ENCODE assay signal across 8 cellular contexts in the genomic region with DNA sequence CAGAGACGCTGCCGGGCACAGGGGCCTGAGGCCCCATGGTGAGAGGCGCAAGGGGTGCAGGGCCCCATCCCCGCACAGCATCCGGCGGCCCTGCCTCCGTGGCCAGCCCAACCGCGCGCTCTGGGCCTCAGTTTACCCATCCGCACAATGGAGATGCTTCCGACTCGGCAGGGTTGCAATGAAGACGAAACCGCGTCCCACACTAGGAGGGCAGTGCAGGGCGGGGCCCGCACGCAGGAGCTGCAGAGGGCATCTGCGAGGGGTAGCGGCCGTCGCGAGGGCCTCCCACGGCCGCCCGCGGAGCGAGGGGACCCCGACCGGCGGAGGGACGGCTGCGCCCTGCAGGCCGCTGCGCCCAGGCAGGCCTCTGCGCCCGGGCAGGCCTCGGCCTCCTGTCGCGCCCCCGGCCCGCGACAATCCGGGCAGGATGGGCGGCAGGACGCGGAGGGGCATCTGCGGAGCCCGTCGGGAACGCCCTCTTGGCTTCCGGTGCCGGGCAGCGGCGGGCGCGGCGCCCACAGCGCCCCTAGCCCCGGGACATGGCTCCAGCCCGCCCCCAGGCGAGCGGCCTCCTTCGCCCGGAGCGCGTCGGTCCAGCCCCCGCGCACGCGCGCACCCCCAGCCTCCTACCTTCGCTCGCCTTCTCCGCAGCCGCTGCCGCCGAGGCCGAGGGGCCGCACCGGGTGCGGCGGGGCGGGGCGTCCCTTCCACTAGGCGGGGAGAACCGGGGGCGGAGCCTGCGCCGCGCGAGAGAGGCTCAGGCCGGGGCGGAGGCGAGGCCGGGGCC. TPM values are rescaled to one million over a fixed set of nuclear protein-coding genes. Genes with fewer than 3 reads are reported as not detected.
DNase-seq lines count a peak whose midpoint lies in the region; ATAC-seq and TF ChIP-seq lines count a peak whose summit lies in the region.

No MANE protein-coding gene starts in this region.

- peak overlapping the region; percentile 100 for H3K4me2 ChIP-seq in parathyroid adenoma (ENCODE audit: low read length)

- H3K27ac ChIP-seq in parathyroid adenoma (peak overlapping the region; percentile 24), thyroid gland (peak overlapping the region; percentile 49 to 74 (median 68))

- no peak for TF ChIP-seq CTCF in parathyroid adenoma (IDR thresholded peaks at IDR 0.05)
- peak in 1 of 6 experiments; percentile 18 for TF ChIP-seq CTCF in thyroid gland (IDR thresholded peaks at IDR 0.05)

- H3K79me2 ChIP-seq in parathyroid adenoma, result no peaks in the 10 kb centered on the region

- 0% methylated on average over 19 of the region's 98 CpGs; no CpG with 5 or more reads in 1 of the 2 donors for WGBS in thyroid gland, 2 donors

- H3K36me3 ChIP-seq in parathyroid adenoma (ENCODE audit: control insufficient read depth, insufficient read depth, low read length) (no peaks in the 10 kb centered on the region), thyroid gland (no peaks in the 10 kb centered on the region)

- DNase-seq in NCI-H1105 treated with DMSO at 0.1 percent for 48 hours (lab: John Stamatoyannopoulos, UW), result peak; percentile 88
- peak; percentile 44 for DNase-seq in SKM-1 (lab: John Stamatoyannopoulos, UW; ENCODE audit: unreplicated experiment)
- DNase-seq in Right ventricle myocardium superior, result peak; percentile 95
- peak; percentile 90 to 92 for DNase-seq in thyroid gland

- intact Hi-C loops in Right ventricle myocardium superior (cut with DNase I) (no loop called here), thyroid gland (cut with DNase I) (loop anchor here (10.0 kb wide), 1 partner anchor 54 kb away; a partner anchor contains a TSS)

- TF ChIP-seq POLR2A in thyroid gland (IDR thresholded peaks at IDR 0.05), result peak in 1 of 2 donors; percentile 78

- no peaks in the 10 kb centered on the region for H3K27me3 Mint-ChIP-seq in activated naive CD8-positive, alpha-beta T cell

- H3K27ac Mint-ChIP-seq in activated naive CD8-positive, alpha-beta T cell, result no peak overlapping the region

- no peak overlapping the region for H3K9ac ChIP-seq in parathyroid adenoma

- no peaks in the 10 kb centered on the region for H3K36me3 Mint-ChIP-seq in activated naive CD8-positive, alpha-beta T cell

- ATAC-seq in HG02610 (IDR thresholded peaks at IDR 0.05; ENCODE audit: unreplicated experiment) (peak; percentile 85), Right ventricle myocardium superior (ENCODE audit: poor library complexity) (peak; percentile 98)

- no peaks in the 10 kb centered on the region for H3K27me3 ChIP-seq in parathyroid adenoma (ENCODE audit: control insufficient read depth, insufficient read depth, low read length)
- H3K27me3 ChIP-seq in thyroid gland, result no peaks in the 10 kb centered on the region

- H3K9me3 ChIP-seq in parathyroid adenoma (ENCODE audit: control insufficient read depth, low read length), result no peaks in the 10 kb centered on the region
- H3K9me3 ChIP-seq in thyroid gland, result no peaks in the 10 kb centered on the region

- peaks cover 19% of the 10 kb centered on the region for H3K4me1 Mint-ChIP-seq in activated naive CD8-positive, alpha-beta T cell (ENCODE audit: low read depth)

- peak overlapping the region; percentile 62 for H2AFZ ChIP-seq in parathyroid adenoma

- H3K4me1 ChIP-seq in parathyroid adenoma, result no peaks in the 10 kb centered on the region
- H3K4me1 ChIP-seq in thyroid gland, result peaks cover 3 to 5% of the 10 kb centered on the region in 2 donors

- no peaks in the 10 kb centered on the region for H3K9me3 Mint-ChIP-seq in activated naive CD8-positive, alpha-beta T cell (ENCODE audit: low read depth)

- H3K4me3 ChIP-seq in GM08714 (ENCODE audit: low read length) (peak overlapping the region; percentile 63), parathyroid adenoma (ENCODE audit: low read depth, low read length) (peak overlapping the region; percentile 83), thyroid gland (replicated peaks in 1 of 3) (peak overlapping the region; percentile 79 to 87 (median 81))

- peak overlapping the region; percentile 80 for H3K4me3 Mint-ChIP-seq in activated naive CD8-positive, alpha-beta T cell

RNA-seq across cellular contexts. Expression of a gene that starts 15.3 kb away (rescaled TPM):
- total RNA-seq in Right ventricle myocardium superior (9,391 TPM), thyroid gland (under 1 TPM; under 0.01 TPM)

RNA-seq across cellular contexts. Expression of a gene that starts 58.2 kb away (rescaled TPM):
- 14.6 TPM for total RNA-seq in Right ventricle myocardium superior
- 10 to 100 TPM; 43.8 to 56.8 (median 48.6) TPM for total RNA-seq in thyroid gland

Comparison
In these comparisons a context has a peak if more than half of its experiments do, and no peak if none do; other contexts are left out.
1. Peak in every context shown above with its lines: DNase-seq, ATAC-seq, H3K4me3 ChIP-seq and H3K27ac ChIP-seq.
2. DNase-seq: peak in every context shown above with its lines; median percentile 95 in Right ventricle myocardium superior; 91 in thyroid gland; 88 in NCI-H1105 treated with DMSO at 0.1 percent for 48 hours; 44 in SKM-1.
3. RNA of a gene that starts 15.3 kb away (total RNA-seq): 9,391 TPM in Right ventricle myocardium superior (single experiment); under 0.01 TPM in thyroid gland; every median in the first group is over 1,000 times any median in the second.